32 cellular contexts compared by ENCODE assay signal in genomic region chr22:44879301-44879680, GRCh38.
"Had no signal": no experiment of that assay in that cellular context is flagged by ENCODE, and none has a peak within 500 bp of the region (broad histone marks: within the 10 kb centered on the region; RNA-seq: fewer than 3 reads in every experiment).

No MANE protein-coding gene starts in this region.

- FAIRE-seq: small intestine, TTC549, urothelium cell line had no signal

- H3K9ac ChIP-seq: SK-N-SH had no signal

- H3K9me3 Mint-ChIP-seq: activated naive CD8-positive, alpha-beta T cell treated with anti-CD3 and anti-CD28 coated beads, Interleukin-2, amount 10 ng/mL, durations not matched to agents 7 days and 5 days had no signal

- ATAC-seq: activated CD8-positive, alpha-beta memory T cell treated with anti-CD3 and anti-CD28 coated beads, Interleukin-2, amount 10 ng/mL, durations not matched to agents 7 days and 5 days; activated CD8-positive, alpha-beta T cell treated with anti-CD3 and anti-CD28 coated beads, Interleukin-2, amount 10 ng/mL, durations not matched to agents 7 days and 5 days; activated T-cell treated with anti-CD3 and anti-CD28 coated beads, Interleukin-2, amount 50 U/mL, for 72 hours; esophagus mucosa; foreskin keratinocyte; heart right ventricle; sciatic nerve; stimulated activated naive B cell treated with anti-CD40 and anti-IgM and Interleukin-4, amounts not matched to agents 10 μg/mL and 1 μg/mL and 100 μg/mL, for 72 hours had no signal

- H3K4me3 ChIP-seq: ascending aorta, cardiac muscle cell, heart right ventricle, left ventricle myocardium inferior, tibial nerve had no signal

- H3K27ac Mint-ChIP-seq: activated CD8-positive, alpha-beta memory T cell treated with anti-CD3 and anti-CD28 coated beads, Interleukin-2, amount 10 ng/mL, durations not matched to agents 7 days and 5 days; activated CD8-positive, alpha-beta T cell treated with anti-CD3 and anti-CD28 coated beads, Interleukin-2, amount 10 ng/mL, durations not matched to agents 7 days and 5 days; activated naive CD4-positive, alpha-beta T cell treated with anti-CD3 and anti-CD28 coated beads for 36 hours; activated naive CD8-positive, alpha-beta T cell treated with anti-CD3 and anti-CD28 coated beads, Interleukin-2, amount 10 ng/mL, durations not matched to agents 7 days and 5 days; activated T-cell treated with anti-CD3 and anti-CD28 coated beads, Interleukin-2, amount 50 U/mL, for 72 hours; nephron; progenitor cell of endocrine pancreas; stimulated activated naive B cell treated with anti-CD40 and anti-IgM and Interleukin-4, amounts not matched to agents 10 μg/mL and 1 μg/mL and 100 μg/mL, for 72 hours; T-helper 1 cell treated with Interleukin-12 subunit alpha and Interleukin-12 subunit beta and Interleukin-4 antibody, amounts not matched to agents 30 μg/mL and 1 μg/mL, for 36 hours had no signal

- H3K27me3 ChIP-seq: ascending aorta, cardiac muscle cell, foreskin keratinocyte, heart right ventricle, neutrophil, tibial nerve had no signal

- DNase-seq: activated CD4-positive, alpha-beta T cell treated with anti-CD3 and anti-CD28 coated beads for 1 hour; activated CD4-positive, alpha-beta T cell treated with anti-CD3 and anti-CD28 coated beads, Interleukin-2, amount 50 U/mL, for 1 hour; activated CD8-positive, alpha-beta memory T cell treated with anti-CD3 and anti-CD28 coated beads, Interleukin-2, amount 10 ng/mL, durations not matched to agents 7 days and 5 days; activated CD8-positive, alpha-beta T cell treated with anti-CD3 and anti-CD28 coated beads, Interleukin-2, amount 10 ng/mL, durations not matched to agents 7 days and 5 days; activated naive CD4-positive, alpha-beta T cell treated with anti-CD3 and anti-CD28 coated beads for 36 hours; activated naive CD8-positive, alpha-beta T cell treated with anti-CD3 and anti-CD28 coated beads, Interleukin-2, amount 10 ng/mL, durations not matched to agents 7 days and 5 days; activated T-cell treated with anti-CD3 and anti-CD28 coated beads for 4 hours; activated T-cell treated with anti-CD3 and anti-CD28 coated beads, Interleukin-2, amount 50 U/mL, for 72 hours; foreskin keratinocyte; heart right ventricle; left ventricle myocardium inferior; SK-N-SH; small intestine; stimulated activated CD4-positive, alpha-beta T cell treated with anti-CD3 and anti-CD28 coated beads, Interleukin-1b, Interleukin-23, amount 100 ng/mL, for 48 hours; stimulated activated CD4-positive, alpha-beta T cell treated with anti-CD3 and anti-CD28 coated beads, Interleukin-4, amount 100 ng/mL, for 4 hours; stimulated activated CD8-positive, alpha-beta memory T cell treated with anti-CD3 and anti-CD28 coated beads, Interleukin-4, amount 100 ng/mL, for 48 hours; stimulated activated naive B cell treated with anti-CD40 and anti-IgM and Interleukin-4, amounts not matched to agents 10 μg/mL and 1 μg/mL and 100 μg/mL, for 72 hours; SW 1271; T-helper 9 cell had no signal

- H3K4me2 ChIP-seq: SK-N-SH had no signal

- H3K4me3 Mint-ChIP-seq: activated CD8-positive, alpha-beta memory T cell treated with anti-CD3 and anti-CD28 coated beads, Interleukin-2, amount 10 ng/mL, durations not matched to agents 7 days and 5 days; activated CD8-positive, alpha-beta T cell treated with anti-CD3 and anti-CD28 coated beads, Interleukin-2, amount 10 ng/mL, durations not matched to agents 7 days and 5 days; activated naive CD4-positive, alpha-beta T cell treated with anti-CD3 and anti-CD28 coated beads for 36 hours; activated naive CD8-positive, alpha-beta T cell treated with anti-CD3 and anti-CD28 coated beads, Interleukin-2, amount 10 ng/mL, durations not matched to agents 7 days and 5 days; activated T-cell treated with anti-CD3 and anti-CD28 coated beads, Interleukin-2, amount 50 U/mL, for 72 hours; brain; nephron; stimulated activated naive B cell treated with anti-CD40 and anti-IgM and Interleukin-4, amounts not matched to agents 10 μg/mL and 1 μg/mL and 100 μg/mL, for 72 hours; T-helper 1 cell treated with Interleukin-12 subunit alpha and Interleukin-12 subunit beta and Interleukin-4 antibody, amounts not matched to agents 30 μg/mL and 1 μg/mL, for 36 hours had no signal

- H3K27ac ChIP-seq: ascending aorta, cardiac muscle cell, foreskin keratinocyte, heart right ventricle, left ventricle myocardium inferior, neutrophil, tibial nerve, VCaP had no signal

- H3K36me3 ChIP-seq: ascending aorta, cardiac muscle cell, heart right ventricle, left ventricle myocardium inferior, neutrophil had no signal

- H3K4me1 ChIP-seq: ascending aorta, heart right ventricle, left ventricle myocardium inferior, tibial nerve had no signal

- H3K9me3 ChIP-seq: neutrophil, SK-N-SH had no signal

- H3K36me3 Mint-ChIP-seq: activated CD8-positive, alpha-beta memory T cell treated with anti-CD3 and anti-CD28 coated beads, Interleukin-2, amount 10 ng/mL, durations not matched to agents 7 days and 5 days; activated naive CD8-positive, alpha-beta T cell treated with anti-CD3 and anti-CD28 coated beads, Interleukin-2, amount 10 ng/mL, durations not matched to agents 7 days and 5 days; stimulated activated naive B cell treated with anti-CD40 and anti-IgM and Interleukin-4, amounts not matched to agents 10 μg/mL and 1 μg/mL and 100 μg/mL, for 72 hours had no signal

- H3K27me3 Mint-ChIP-seq: progenitor cell of endocrine pancreas; stimulated activated naive B cell treated with anti-CD40 and anti-IgM and Interleukin-4, amounts not matched to agents 10 μg/mL and 1 μg/mL and 100 μg/mL, for 72 hours had no signal

- H3K4me1 Mint-ChIP-seq: activated CD8-positive, alpha-beta memory T cell treated with anti-CD3 and anti-CD28 coated beads, Interleukin-2, amount 10 ng/mL, durations not matched to agents 7 days and 5 days; activated naive CD8-positive, alpha-beta T cell treated with anti-CD3 and anti-CD28 coated beads, Interleukin-2, amount 10 ng/mL, durations not matched to agents 7 days and 5 days; brain; nephron; stimulated activated naive B cell treated with anti-CD40 and anti-IgM and Interleukin-4, amounts not matched to agents 10 μg/mL and 1 μg/mL and 100 μg/mL, for 72 hours had no signal
